ENCODE assay signal across 8 cellular contexts in the genomic region with DNA sequence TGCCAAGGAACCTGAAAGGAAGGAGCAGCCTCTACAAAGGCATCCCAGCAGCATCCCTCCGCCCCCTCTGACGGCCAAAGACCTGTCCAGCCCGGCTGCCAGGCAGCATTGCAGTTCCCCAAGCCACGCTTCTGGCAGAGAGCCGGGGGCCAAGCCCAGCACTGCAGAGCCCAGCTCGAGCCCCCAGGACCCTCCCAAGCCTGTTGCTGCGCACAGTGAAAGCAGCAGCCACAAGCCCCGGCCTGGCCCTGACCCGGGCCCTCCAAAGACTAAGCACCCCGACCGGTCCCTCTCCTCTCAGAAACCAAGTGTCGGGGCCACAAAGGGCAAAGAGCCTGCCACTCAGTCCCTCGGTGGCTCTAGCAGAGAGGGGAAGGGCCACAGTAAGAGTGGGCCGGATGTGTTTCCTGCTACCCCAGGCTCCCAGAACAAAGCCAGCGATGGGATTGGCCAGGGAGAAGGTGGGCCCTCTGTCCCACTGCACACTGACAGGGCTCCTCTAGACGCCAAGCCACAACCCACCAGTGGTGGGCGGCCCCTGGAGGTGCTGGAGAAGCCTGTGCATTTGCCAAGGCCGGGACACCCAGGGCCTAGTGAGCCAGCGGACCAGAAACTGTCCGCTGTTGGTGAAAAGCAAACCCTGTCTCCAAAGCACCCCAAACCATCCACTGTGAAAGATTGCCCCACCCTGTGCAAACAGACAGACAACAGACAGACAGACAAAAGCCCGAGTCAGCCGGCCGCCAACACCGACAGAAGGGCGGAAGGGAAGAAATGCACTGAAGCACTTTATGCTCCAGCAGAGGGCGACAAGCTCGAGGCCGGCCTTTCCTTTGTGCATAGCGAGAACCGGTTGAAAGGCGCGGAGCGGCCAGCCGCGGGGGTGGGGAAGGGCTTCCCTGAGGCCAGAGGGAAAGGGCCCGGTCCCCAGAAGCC. TPM values are rescaled to one million over a fixed set of nuclear protein-coding genes. Genes with fewer than 3 reads are reported as not detected.
DNase-seq lines count a peak whose midpoint lies in the region; ATAC-seq and TF ChIP-seq lines count a peak whose summit lies in the region.

No MANE protein-coding gene starts in this region.

- H3K9ac ChIP-seq in HCT116 (ENCODE audit: low read length) = peak overlapping the region; percentile 62

- peak overlapping the region; percentile 75 for H3K4me2 ChIP-seq in HCT116 (ENCODE audit: low read length)

- CTCF ChIA-PET in HCT116 (lab: Charles Lee) = interaction anchor here (0.7 to 3.0 kb wide), 16 partner anchors 8 to 1087 kb away, joined by 3 to 20 read pairs (median 3); no protein-coding TSS in a partner anchor

- peak; percentile 59 for TF ChIP-seq POLR2A in HCT116 (IDR thresholded peaks at IDR 0.05; ENCODE audit: borderline replicate concordance, extremely low read depth, insufficient read depth, insufficient read length)

- H2AFZ ChIP-seq in HCT116 (ENCODE audit: low read depth, low read length, poor library complexity, severe bottlenecking) = peak overlapping the region; percentile 50

- no peaks in the 10 kb centered on the region for H3K36me3 ChIP-seq in HCT116 (ENCODE audit: control insufficient read depth in 1 of 2, insufficient read depth in 2 of 2, low read length in 2 of 2)

- H3K27ac Mint-ChIP-seq in activated T-cell treated with anti-CD3 and anti-CD28 coated beads, Interleukin-2, amount 50 U/mL, for 72 hours = peak overlapping the region; percentile 88
- H3K27ac Mint-ChIP-seq in naive thymus-derived CD8-positive, alpha-beta T cell = peak overlapping the region; percentile 95 to 99 (median 99)
- H3K27ac Mint-ChIP-seq in stimulated activated effector memory CD8-positive, alpha-beta T cell treated with anti-CD3 and anti-CD28 coated beads, Interleukin-12 subunit alpha, Interleukin-12 subunit beta, amount 100 ng/mL, for 72 hours = peak overlapping the region; percentile 97

- peak; percentile 86 for ATAC-seq in HCT116
- ATAC-seq in activated T-cell treated with anti-CD3 and anti-CD28 coated beads, Interleukin-2, amount 50 U/mL, for 72 hours (replicated peaks in 1 of 2) = peak; percentile 76 to 79
- ATAC-seq in naive thymus-derived CD8-positive, alpha-beta T cell = peak; percentile 75 to 90
- ATAC-seq in stimulated activated effector memory CD8-positive, alpha-beta T cell treated with anti-CD3 and anti-CD28 coated beads, Interleukin-12 subunit alpha, Interleukin-12 subunit beta, amount 100 ng/mL, for 72 hours = peak; percentile 81

- TF ChIP-seq CTCF in HCT116 (IDR thresholded peaks at IDR 0.05 in 2 of 3, conservative IDR thresholded peaks at IDR 0.05 in 1 of 3; ENCODE audit: borderline replicate concordance in 1 of 3, insufficient read depth in 1 of 3, low read depth in 2 of 3, low read length in 2 of 3) = peak; percentile 72 to 80 (median 77)

- no peaks in the 10 kb centered on the region for H3K9me3 ChIP-seq in HCT116 (ENCODE audit: control insufficient read depth in 1 of 2, insufficient read depth in 1 of 2, low read depth in 1 of 2, low read length in 2 of 2)

- H3K9me3 Mint-ChIP-seq in activated T-cell treated with anti-CD3 and anti-CD28 coated beads, Interleukin-2, amount 50 U/mL, for 72 hours = no peaks in the 10 kb centered on the region
- H3K9me3 Mint-ChIP-seq in naive thymus-derived CD8-positive, alpha-beta T cell = no peaks in the 10 kb centered on the region
- no peaks in the 10 kb centered on the region for H3K9me3 Mint-ChIP-seq in stimulated activated effector memory CD8-positive, alpha-beta T cell treated with anti-CD3 and anti-CD28 coated beads, Interleukin-12 subunit alpha, Interleukin-12 subunit beta, amount 100 ng/mL, for 72 hours

- POLR2A ChIA-PET in HCT116 (lab: Charles Lee) = interaction anchor here (0.7 kb wide), 1 partner anchor 16 kb away, joined by 4 read pairs; no protein-coding TSS in a partner anchor
- POLR2A ChIA-PET in naive thymus-derived CD8-positive, alpha-beta T cell (lab: Charles Lee) = interaction anchor here (0.6 to 17.6 kb wide), 17 partner anchors 9 to 1114 kb away, joined by 3 to 420 read pairs (median 5); partner anchors contain the start of genes CD180, PIK3R1 and SREK1

- H3K27ac ChIP-seq in HCT116 (ENCODE audit: low read depth, low read length) = peak overlapping the region; percentile 65

- no TSS peak for BruUV-seq in HCT116 (replicated peaks; lab: Mats Ljungman, UMichigan)

- H3K4me1 ChIP-seq in HCT116 (ENCODE audit: control insufficient read depth in 1 of 2, insufficient read depth in 2 of 2, low read length in 2 of 2) = peaks cover 10 to 22% of the 10 kb centered on the region in 2 experiments

- no peaks in the 10 kb centered on the region for H3K27me3 Mint-ChIP-seq in activated T-cell treated with anti-CD3 and anti-CD28 coated beads, Interleukin-2, amount 50 U/mL, for 72 hours (ENCODE audit: low read depth)
- no peaks in the 10 kb centered on the region for H3K27me3 Mint-ChIP-seq in naive thymus-derived CD8-positive, alpha-beta T cell

- intact Hi-C loops in HCT116 (cut with micrococcal nuclease) = loop anchor here (1.0 kb wide), 1 partner anchor 44 kb away; no protein-coding TSS in a partner anchor

- H3K36me3 Mint-ChIP-seq in activated T-cell treated with anti-CD3 and anti-CD28 coated beads, Interleukin-2, amount 50 U/mL, for 72 hours (ENCODE audit: insufficient read depth in 2 of 2) = peaks cover 4 to 19% of the 10 kb centered on the region in 2 donors
- H3K36me3 Mint-ChIP-seq in naive thymus-derived CD8-positive, alpha-beta T cell = peaks cover 0 to 24% (median 11%) of the 10 kb centered on the region in 3 donors
- peaks cover 59% of the 10 kb centered on the region for H3K36me3 Mint-ChIP-seq in stimulated activated effector memory CD8-positive, alpha-beta T cell treated with anti-CD3 and anti-CD28 coated beads, Interleukin-12 subunit alpha, Interleukin-12 subunit beta, amount 100 ng/mL, for 72 hours

- peak; percentile 72 for TF ChIP-seq RAD21 in HCT116 (IDR thresholded peaks at IDR 0.05; ENCODE audit: low read depth)

- peak overlapping the region; percentile 73 to 85 for H3K4me3 Mint-ChIP-seq in activated T-cell treated with anti-CD3 and anti-CD28 coated beads, Interleukin-2, amount 50 U/mL, for 72 hours
- H3K4me3 Mint-ChIP-seq in naive thymus-derived CD8-positive, alpha-beta T cell = peak overlapping the region; percentile 75 to 94 (median 88)
- H3K4me3 Mint-ChIP-seq in stimulated activated effector memory CD8-positive, alpha-beta T cell treated with anti-CD3 and anti-CD28 coated beads, Interleukin-12 subunit alpha, Interleukin-12 subunit beta, amount 100 ng/mL, for 72 hours = peak overlapping the region; percentile 80

- DNase-seq in ELF-1 (ENCODE audit: low read depth, low spot score) = peak; percentile 96
- DNase-seq in HCT116 (ENCODE audit: low read depth, low spot score) = peak; percentile 73
- DNase-seq in NCI-H460 (ENCODE audit: extremely low read depth, low read depth) = peak; percentile 86
- DNase-seq in activated T-cell treated with anti-CD3 and anti-CD28 coated beads, Interleukin-2, amount 50 U/mL, for 72 hours = peak; percentile 85 to 88
- DNase-seq in fibroblast of gingiva (ENCODE audit: low read depth) = peak; percentile 76
- peak; percentile 54 to 88 (median 79) for DNase-seq in naive thymus-derived CD8-positive, alpha-beta T cell
- DNase-seq in stimulated activated effector memory CD8-positive, alpha-beta T cell treated with anti-CD3 and anti-CD28 coated beads, Interleukin-12 subunit alpha, Interleukin-12 subunit beta, amount 100 ng/mL, for 72 hours (ENCODE audit: low spot score in 2 of 2) = peak; percentile 68 to 88
- DNase-seq in NCI-H2171 (lab: John Stamatoyannopoulos, UW) = no peak

- peaks cover 43% of the 10 kb centered on the region for H3K4me1 Mint-ChIP-seq in activated T-cell treated with anti-CD3 and anti-CD28 coated beads, Interleukin-2, amount 50 U/mL, for 72 hours (ENCODE audit: low read depth)
- peaks cover 24 to 77% (median 68%) of the 10 kb centered on the region in 4 donors for H3K4me1 Mint-ChIP-seq in naive thymus-derived CD8-positive, alpha-beta T cell
- H3K4me1 Mint-ChIP-seq in stimulated activated effector memory CD8-positive, alpha-beta T cell treated with anti-CD3 and anti-CD28 coated beads, Interleukin-12 subunit alpha, Interleukin-12 subunit beta, amount 100 ng/mL, for 72 hours = peaks cover 64% of the 10 kb centered on the region

- H3K79me2 ChIP-seq in HCT116 (ENCODE audit: insufficient read depth, low read length) = no peaks in the 10 kb centered on the region

- RAD21 ChIA-PET in HCT116 (lab: Charles Lee; ENCODE audit: low non-redundant PET in 1 of 2, low total read pairs in 2 of 2, uncharacterized antibody in 2 of 2, unreplicated experiment in 2 of 2) = interaction anchor here (0.9 to 1.0 kb wide), 2 partner anchors 43 to 1087 kb away, joined by 3 read pairs; no protein-coding TSS in a partner anchor

- no peaks in the 10 kb centered on the region for H4K20me1 ChIP-seq in HCT116 (ENCODE audit: insufficient read depth)

- H3K9me2 ChIP-seq in HCT116 (ENCODE audit: insufficient read depth) = no peaks in the 10 kb centered on the region

- H3K4me3 ChIP-seq in HCT116 (replicated peaks in 1 of 2; ENCODE audit: low read depth in 1 of 2, low read length in 2 of 2) = peak overlapping the region; percentile 37 to 51

- H3K27me3 ChIP-seq in HCT116 (ENCODE audit: insufficient read depth, low read length) = no peaks in the 10 kb centered on the region

TF ChIP-seq in HCT116, 20 proteins besides CTCF, POLR2A, EP300 and RAD21 (continues in another document):
- TF ChIP-seq SP1 (IDR thresholded peaks at IDR 0.05; ENCODE audit: low read depth) (no peak), TCF7L2 (IDR thresholded peaks at IDR 0.05; ENCODE audit: borderline replicate concordance, extremely low read depth, insufficient read depth, insufficient read length) (peak; percentile 77)

RNA-seq across cellular contexts. Expression of gene CD180, which starts 30.8 kb away (rescaled TPM):
- total RNA-seq in HCT116 (2021; ENCODE audit: unreplicated experiment) = not detected
- polyA plus RNA-seq in HCT116 (2012) = not detected in 2 replicates
- not detected in 2 replicates for total RNA-seq in NCI-H460 (2014; rRNA removed; shearing (Covaris generic))
- polyA plus RNA-seq in NCI-H460 (2014; cell fraction: nucleus; rRNA removed) = not detected in 2 replicates
- under 1 TPM; 0.05 to 0.14 TPM for total RNA-seq in activated T-cell treated with anti-CD3 and anti-CD28 coated beads, Interleukin-2, amount 50 U/mL, for 72 hours
- 1 to 10 TPM; 1.4 to 2.1 TPM for total RNA-seq in naive thymus-derived CD8-positive, alpha-beta T cell
- polyA plus RNA-seq in naive thymus-derived CD8-positive, alpha-beta T cell = under 1 TPM in 2 of 3 donors, not detected in 1; 0.03 to 0.08 TPM
